ENCODE assay signal across 31 cellular contexts in the genomic region with DNA sequence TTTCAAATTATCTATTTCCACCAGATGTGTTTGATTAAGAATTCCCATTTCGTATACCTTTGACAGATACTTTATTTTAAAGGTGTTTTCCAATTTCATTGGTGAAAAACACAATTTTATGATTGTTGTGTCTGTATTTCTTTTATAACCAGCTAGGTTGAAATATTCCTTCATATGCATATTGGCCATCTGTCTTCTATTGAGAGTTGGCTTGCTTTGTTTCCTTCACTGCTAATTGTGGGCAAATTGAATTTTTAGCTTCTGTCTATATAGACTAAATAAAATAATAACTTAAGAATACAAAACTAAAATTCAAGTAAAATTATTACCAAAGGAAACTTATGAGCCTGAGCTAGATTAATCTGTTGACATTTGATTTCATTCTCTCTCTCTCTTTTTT. TPM values are rescaled to one million over a fixed set of nuclear protein-coding genes. Genes with fewer than 3 reads are reported as not detected.
"Had no signal": no experiment of that assay in that cellular context is flagged by ENCODE, and none has a peak within 500 bp of the region (broad histone marks: within the 10 kb centered on the region; RNA-seq: fewer than 3 reads in every experiment).

No MANE protein-coding gene starts in this region.

- H3K4me3 Mint-ChIP-seq: stimulated activated effector memory CD8-positive, alpha-beta T cell treated with anti-CD3 and anti-CD28 coated beads, Interleukin-12 subunit alpha, Interleukin-12 subunit beta, amount 100 ng/mL, for 72 hours; stimulated activated memory B cell treated with anti-CD40 and anti-IgM and Interleukin-4, amounts not matched to agents 10 μg/mL and 1 μg/mL and 100 μg/mL, for 72 hours; stimulated activated naive B cell treated with anti-CD40 and anti-IgM and Interleukin-4, amounts not matched to agents 10 μg/mL and 1 μg/mL and 100 μg/mL, for 72 hours; stimulated activated naive CD8-positive, alpha-beta T cell treated with anti-CD3 and anti-CD28 coated beads, Interleukin-15, amount 100 ng/mL, for 72 hours; stimulated activated naive CD8-positive, alpha-beta T cell treated with anti-CD3 and anti-CD28 coated beads, Interleukin-15, Interleukin-2, amounts not matched to agents 100 ng/mL and 50 ng/mL, for 24 hours; type B pancreatic cell had no signal

- ATAC-seq: stimulated activated effector memory CD8-positive, alpha-beta T cell treated with anti-CD3 and anti-CD28 coated beads, Interleukin-12 subunit alpha, Interleukin-12 subunit beta, amount 100 ng/mL, for 72 hours; stimulated activated memory B cell treated with anti-CD40 and anti-IgM and Interleukin-4, amounts not matched to agents 10 μg/mL and 1 μg/mL and 100 μg/mL, for 72 hours; stimulated activated naive B cell treated with anti-CD40 and anti-IgM and Interleukin-4, amounts not matched to agents 10 μg/mL and 1 μg/mL and 100 μg/mL, for 72 hours; stimulated activated naive CD8-positive, alpha-beta T cell treated with anti-CD3 and anti-CD28 coated beads, Interleukin-15, amount 100 ng/mL, for 72 hours; stimulated activated naive CD8-positive, alpha-beta T cell treated with anti-CD3 and anti-CD28 coated beads, Interleukin-15, Interleukin-2, amounts not matched to agents 100 U/mL and 50 U/mL, for 24 hours; upper lobe of right lung had no signal

- H3K27me3 Mint-ChIP-seq: type B pancreatic cell had no signal

- H3K4me3 ChIP-seq: stomach, suprapubic skin, testis, thoracic aorta, thyroid gland, tibial artery, tibial nerve, transverse colon, upper lobe of left lung, upper lobe of right lung, uterus, vagina had no signal

- H3K27ac ChIP-seq: stomach, suprapubic skin, testis, thoracic aorta, thyroid gland, tibial artery, tibial nerve, transverse colon, upper lobe of left lung, upper lobe of right lung, uterus, vagina had no signal

- H3K27ac Mint-ChIP-seq: stimulated activated effector memory CD8-positive, alpha-beta T cell treated with anti-CD3 and anti-CD28 coated beads, Interleukin-12 subunit alpha, Interleukin-12 subunit beta, amount 100 ng/mL, for 72 hours; stimulated activated memory B cell treated with anti-CD40 and anti-IgM and Interleukin-4, amounts not matched to agents 10 μg/mL and 1 μg/mL and 100 μg/mL, for 72 hours; stimulated activated naive B cell treated with anti-CD40 and anti-IgM and Interleukin-4, amounts not matched to agents 10 μg/mL and 1 μg/mL and 100 μg/mL, for 72 hours; stimulated activated naive CD8-positive, alpha-beta T cell treated with anti-CD3 and anti-CD28 coated beads, Interleukin-15, amount 100 ng/mL, for 72 hours; stimulated activated naive CD8-positive, alpha-beta T cell treated with anti-CD3 and anti-CD28 coated beads, Interleukin-15, Interleukin-2, amounts not matched to agents 100 ng/mL and 50 ng/mL, for 24 hours; type B pancreatic cell had no signal

- H3K9me3 ChIP-seq: stomach, suprapubic skin, testis, thoracic aorta, thyroid gland, tibial artery, tibial nerve, transverse colon, upper lobe of left lung, upper lobe of right lung, uterus, vagina had no signal

- H3K4me1 ChIP-seq: stomach, suprapubic skin, testis, thyroid gland, tibial artery, tibial nerve, upper lobe of left lung, upper lobe of right lung, uterus, vagina had no signal

- H3K9me3 Mint-ChIP-seq: stimulated activated effector memory CD8-positive, alpha-beta T cell treated with anti-CD3 and anti-CD28 coated beads, Interleukin-12 subunit alpha, Interleukin-12 subunit beta, amount 100 ng/mL, for 72 hours; stimulated activated memory B cell treated with anti-CD40 and anti-IgM and Interleukin-4, amounts not matched to agents 10 μg/mL and 1 μg/mL and 100 μg/mL, for 72 hours; stimulated activated naive B cell treated with anti-CD40 and anti-IgM and Interleukin-4, amounts not matched to agents 10 μg/mL and 1 μg/mL and 100 μg/mL, for 72 hours; stimulated activated naive CD8-positive, alpha-beta T cell treated with anti-CD3 and anti-CD28 coated beads, Interleukin-15, amount 100 ng/mL, for 72 hours; stimulated activated naive CD8-positive, alpha-beta T cell treated with anti-CD3 and anti-CD28 coated beads, Interleukin-15, Interleukin-2, amounts not matched to agents 100 ng/mL and 50 ng/mL, for 24 hours; type B pancreatic cell had no signal

- DNase-seq: stimulated activated CD4-positive, alpha-beta T cell treated with anti-CD3 and anti-CD28 coated beads, Interleukin-2, amount 100 ng/mL, for 48 hours; stimulated activated CD4-positive, alpha-beta T cell treated with anti-CD3 and anti-CD28 coated beads, Interleukin-4, amount 100 ng/mL, for 1 hour; stimulated activated CD4-positive, alpha-beta T cell treated with anti-CD3 and anti-CD28 coated beads, Interleukin-4, amount 100 ng/mL, for 24 hours; stimulated activated CD4-positive, alpha-beta T cell treated with anti-CD3 and anti-CD28 coated beads, Interleukin-4, amount 100 ng/mL, for 4 hours; stimulated activated CD8-positive, alpha-beta memory T cell treated with anti-CD3 and anti-CD28 coated beads, Interleukin-4, amount 100 ng/mL, for 48 hours; stimulated activated naive B cell treated with anti-CD40 and anti-IgM and Interleukin-4, amounts not matched to agents 10 μg/mL and 1 μg/mL and 100 μg/mL, for 72 hours; stimulated activated naive CD4-positive, alpha-beta T cell; stimulated activated naive CD4-positive, alpha-beta T cell treated with Interleukin-2 at 50 U/mL for 16 hours; stimulated activated naive CD8-positive, alpha-beta T cell treated with anti-CD3 and anti-CD28 coated beads, Interleukin-15, amount 100 ng/mL, for 72 hours; stimulated activated naive CD8-positive, alpha-beta T cell treated with anti-CD3 and anti-CD28 coated beads, Interleukin-15, Interleukin-2, amounts not matched to agents 100 U/mL and 50 U/mL, for 24 hours; stomach; testis; thyroid gland; tibial artery; transverse colon; trophoblast cell; upper lobe of left lung; upper lobe of right lung; uterus had no signal

- H3K36me3 Mint-ChIP-seq: stimulated activated effector memory CD8-positive, alpha-beta T cell treated with anti-CD3 and anti-CD28 coated beads, Interleukin-12 subunit alpha, Interleukin-12 subunit beta, amount 100 ng/mL, for 72 hours; stimulated activated memory B cell treated with anti-CD40 and anti-IgM and Interleukin-4, amounts not matched to agents 10 μg/mL and 1 μg/mL and 100 μg/mL, for 72 hours; type B pancreatic cell had no signal

- H3K4me1 Mint-ChIP-seq: stimulated activated effector memory CD8-positive, alpha-beta T cell treated with anti-CD3 and anti-CD28 coated beads, Interleukin-12 subunit alpha, Interleukin-12 subunit beta, amount 100 ng/mL, for 72 hours; stimulated activated memory B cell treated with anti-CD40 and anti-IgM and Interleukin-4, amounts not matched to agents 10 μg/mL and 1 μg/mL and 100 μg/mL, for 72 hours; stimulated activated naive B cell treated with anti-CD40 and anti-IgM and Interleukin-4, amounts not matched to agents 10 μg/mL and 1 μg/mL and 100 μg/mL, for 72 hours; stimulated activated naive CD8-positive, alpha-beta T cell treated with anti-CD3 and anti-CD28 coated beads, Interleukin-15, amount 100 ng/mL, for 72 hours had no signal

RNA-seq across cellular contexts. Expression of gene KRTAP3-3, which starts 1.2 kb away (rescaled TPM):
- total RNA-seq: stomach, subcutaneous adipose tissue, temporal lobe, testis, thoracic aorta, thyroid gland, tibial nerve, transverse colon, upper lobe of left lung, upper lobe of right lung, ureter, urinary bladder, uterus, vagina had no signal
- polyA plus RNA-seq: stomach, urinary bladder had no signal

RNA-seq across cellular contexts. Expression of gene KRTAP3-2, which starts 4.6 kb away (rescaled TPM):
- total RNA-seq: stomach, subcutaneous adipose tissue, temporal lobe, testis, thoracic aorta, thyroid gland, tibial nerve, transverse colon, upper lobe of left lung, upper lobe of right lung, ureter, urinary bladder, uterus, vagina had no signal
- polyA plus RNA-seq: stomach, urinary bladder had no signal

RNA-seq across cellular contexts. Expression of gene KRT40, which starts 11.0 kb away (rescaled TPM):
- total RNA-seq: stomach, subcutaneous adipose tissue, temporal lobe, thoracic aorta, thyroid gland, tibial nerve, upper lobe of right lung, ureter, urinary bladder, vagina had no signal
- polyA plus RNA-seq: urinary bladder had no signal

RNA-seq across cellular contexts. Expression of gene KRTAP3-1, which starts 13.8 kb away (rescaled TPM):
- total RNA-seq: stomach, subcutaneous adipose tissue, temporal lobe, testis, thoracic aorta, thyroid gland, tibial nerve, transverse colon, upper lobe of left lung, upper lobe of right lung, ureter, urinary bladder, uterus, vagina had no signal
- polyA plus RNA-seq: stomach, urinary bladder had no signal

RNA-seq across cellular contexts. Expression of gene KRT39, which starts 28.4 kb away (rescaled TPM):
- total RNA-seq: stomach, subcutaneous adipose tissue, temporal lobe, testis, thoracic aorta, thyroid gland, tibial nerve, transverse colon, upper lobe of left lung, ureter, urinary bladder, uterus, vagina had no signal
- polyA plus RNA-seq: stomach, urinary bladder had no signal
